Comparison of ENCODE assay signal across 1 cellular context in the genomic region with DNA sequence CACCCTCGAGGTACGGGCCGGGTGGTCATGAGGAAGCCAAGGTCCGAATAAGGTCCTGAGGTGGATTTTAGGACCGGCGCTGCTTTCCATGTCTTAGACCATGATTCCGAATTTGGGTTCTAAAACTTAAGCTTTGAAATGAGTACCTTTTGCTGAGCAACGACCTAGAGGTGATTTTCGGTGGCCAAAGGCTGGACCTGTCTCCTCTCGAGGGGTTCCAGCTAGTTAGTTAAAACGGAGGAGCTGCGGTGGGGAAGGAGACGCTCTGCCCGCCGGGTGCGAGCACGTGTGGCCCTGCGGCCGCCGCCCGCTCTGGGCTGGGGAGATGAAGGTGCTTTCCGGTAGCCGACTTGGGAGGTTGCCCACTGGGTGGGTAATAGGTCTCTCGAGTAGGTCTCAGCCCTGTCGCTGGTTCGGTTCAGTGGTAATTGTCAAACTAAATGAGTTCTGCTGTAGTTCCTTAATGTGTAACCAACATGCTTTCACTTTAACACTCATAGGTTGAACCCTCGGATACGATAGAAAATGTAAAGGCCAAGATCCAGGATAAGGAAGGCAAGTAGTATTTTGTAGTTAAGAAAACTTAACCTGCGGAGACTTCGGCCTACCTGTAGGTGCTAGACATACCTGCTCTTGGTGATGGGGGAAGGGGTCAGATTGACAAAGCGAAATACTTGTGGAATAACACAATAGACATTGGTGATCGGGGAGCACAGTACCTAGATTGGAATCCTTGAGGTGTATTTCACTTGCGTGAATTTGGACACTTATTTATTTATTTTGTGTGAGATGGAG.
TF ChIP-seq lines count a peak whose summit lies in the region.

No MANE protein-coding gene starts in this region.

TF ChIP-seq in neural cell, 6 proteins besides CTCF, POLR2A, EP300 and RAD21:
- TF ChIP-seq POLR2AphosphoS5 (IDR thresholded peaks at IDR 0.05) (no peak), TAF1 (IDR thresholded peaks at IDR 0.05; ENCODE audit: low read depth) (peak; percentile 23), MXI1 (conservative IDR thresholded peaks at IDR 0.05; ENCODE audit: poor library complexity, severe bottlenecking) (peak; percentile 53), SMC3 (conservative IDR thresholded peaks at IDR 0.05; ENCODE audit: poor library complexity) (no peak)
